In the genomic region with DNA sequence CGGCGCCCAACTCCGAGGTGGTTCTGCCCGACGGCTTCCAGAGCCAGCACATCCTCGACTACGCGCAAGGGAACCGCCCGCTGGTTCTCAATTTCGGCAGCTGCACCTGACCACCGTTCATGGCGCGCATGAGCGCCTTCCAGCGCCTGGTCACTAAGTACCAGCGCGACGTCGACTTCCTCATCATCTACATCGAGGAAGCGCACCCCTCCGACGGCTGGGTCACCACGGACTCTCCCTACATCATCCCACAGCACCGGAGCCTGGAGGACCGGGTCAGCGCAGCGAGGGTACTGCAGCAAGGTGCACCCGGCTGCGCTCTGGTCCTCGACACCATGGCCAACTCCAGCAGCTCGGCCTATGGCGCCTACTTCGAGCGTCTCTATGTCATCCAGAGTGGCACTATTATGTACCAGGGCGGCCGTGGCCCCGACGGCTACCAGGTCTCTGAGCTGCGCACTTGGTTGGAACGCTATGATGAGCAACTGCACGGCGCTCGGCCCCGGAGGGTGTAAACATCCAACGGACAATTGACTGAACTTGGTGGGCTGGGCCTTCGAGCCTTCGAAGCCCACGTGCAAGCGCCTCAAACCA, we compare ENCODE assay signal across 30 cellular contexts. TPM values are rescaled to one million over a fixed set of nuclear protein-coding genes. Genes with fewer than 3 reads are reported as not detected.
DNase-seq lines count a peak whose midpoint lies in the region; ATAC-seq and TF ChIP-seq lines count a peak whose summit lies in the region.
"Had no signal": no experiment of that assay in that cellular context is flagged by ENCODE, and none has a peak within 500 bp of the region (broad histone marks: within the 10 kb centered on the region; RNA-seq: fewer than 3 reads in every experiment).

No MANE protein-coding gene starts in this region.

- no peaks in the 10 kb centered on the region for H3K36me3 Mint-ChIP-seq in activated naive CD8-positive, alpha-beta T cell
- peaks cover 7% of the 10 kb centered on the region for H3K36me3 Mint-ChIP-seq in activated naive CD8-positive, alpha-beta T cell treated with anti-CD3 and anti-CD28 coated beads for 36 hours
- peaks cover 6% of the 10 kb centered on the region for H3K36me3 Mint-ChIP-seq in endodermal cell (ENCODE audit: low read depth)
- no peaks in the 10 kb centered on the region for H3K36me3 Mint-ChIP-seq in nephron (ENCODE audit: low read depth)
- H3K36me3 Mint-ChIP-seq in type B pancreatic cell = no peaks in the 10 kb centered on the region

- no peak overlapping the region for H3K9ac ChIP-seq in endodermal cell (ENCODE audit: extremely low read depth, low read length, poor library complexity, severe bottlenecking)

- H3K9me3 Mint-ChIP-seq in activated naive CD8-positive, alpha-beta T cell (ENCODE audit: low read depth) = no peaks in the 10 kb centered on the region
- peaks cover 4% of the 10 kb centered on the region for H3K9me3 Mint-ChIP-seq in activated naive CD8-positive, alpha-beta T cell treated with anti-CD3 and anti-CD28 coated beads for 36 hours
- H3K9me3 Mint-ChIP-seq in endodermal cell = peaks cover 14% of the 10 kb centered on the region
- peaks cover 3% of the 10 kb centered on the region for H3K9me3 Mint-ChIP-seq in nephron
- H3K9me3 Mint-ChIP-seq in type B pancreatic cell = no peaks in the 10 kb centered on the region

- no peaks in the 10 kb centered on the region for H3K9me3 ChIP-seq in endodermal cell (ENCODE audit: control insufficient read depth, low read length)
- H3K9me3 ChIP-seq: ascending aorta had no signal

- TF ChIP-seq CTCF in endodermal cell (conservative IDR thresholded peaks at IDR 0.05) (no peak), nephron (IDR thresholded peaks at IDR 0.05; ENCODE audit: unreplicated experiment in 3 of 3) (no peak), type B pancreatic cell (conservative IDR thresholded peaks at IDR 0.05) (no peak)

- DNase-seq in activated naive CD8-positive, alpha-beta T cell treated with anti-CD3 and anti-CD28 coated beads for 36 hours = no peak
- DNase-seq in endodermal cell (no peak), type B pancreatic cell (ENCODE audit: extremely low spot score, unreplicated experiment) (no peak), left lobe of liver (ENCODE audit: low spot score) (no peak), NCI-H524 treated with DMSO at 0.1 percent for 48 hours (lab: John Stamatoyannopoulos, UW) (no peak)
- DNase-seq: activated naive CD4-positive, alpha-beta T cell treated with Interleukin-2 at 50 U/mL for 16 hours; activated T-cell treated with anti-CD3 and anti-CD28 coated beads, Interleukin-2, amount 50 U/mL, for 48 hours; hypothalamus; Kasumi-1; left ventricle myocardium inferior; naive thymus-derived CD8-positive, alpha-beta T cell; NCI-H1436; NCI-H446 treated with DMSO at 0.1 percent for 48 hours; RPMI8226; stimulated activated CD4-positive, alpha-beta T cell treated with anti-CD3 and anti-CD28 coated beads, Interleukin-4, amount 100 ng/mL, for 4 hours; stimulated activated naive CD4-positive, alpha-beta T cell; T-helper 1 cell had no signal

- peak overlapping the region; percentile 86 for H3K4me3 ChIP-seq in endodermal cell (ENCODE audit: low read length)
- H3K4me3 ChIP-seq: left ventricle myocardium inferior had no signal

- WGBS in endodermal cell (ENCODE audit: insufficient coverage in 1 of 2, insufficient read length in 1 of 2), 2 experiments = 92 to 97% methylated on average over 36 to 51 of the region's 51 CpGs

- no peak for ATAC-seq in HG02840 (IDR thresholded peaks at IDR 0.05; ENCODE audit: low FRiP score, unreplicated experiment)
- ATAC-seq in left lobe of liver = no peak
- ATAC-seq: activated CD4-positive, CD25-positive, alpha-beta regulatory T cell treated with anti-CD3 and anti-CD28 coated beads, Interleukin-2, amount 50 U/mL, for 24 hours; HepG2 had no signal

- H3K36me3 ChIP-seq in endodermal cell (ENCODE audit: control insufficient read depth, insufficient read depth, low read length) = peaks cover 7% of the 10 kb centered on the region
- H3K36me3 ChIP-seq: ascending aorta, left ventricle myocardium inferior had no signal

- peaks cover 18% of the 10 kb centered on the region for H3K4me1 Mint-ChIP-seq in activated naive CD8-positive, alpha-beta T cell (ENCODE audit: low read depth)
- H3K4me1 Mint-ChIP-seq in activated naive CD8-positive, alpha-beta T cell treated with anti-CD3 and anti-CD28 coated beads for 36 hours = peaks cover 9% of the 10 kb centered on the region
- peaks cover 17% of the 10 kb centered on the region for H3K4me1 Mint-ChIP-seq in endodermal cell
- peaks cover 25% of the 10 kb centered on the region for H3K4me1 Mint-ChIP-seq in nephron
- peaks cover 15% of the 10 kb centered on the region for H3K4me1 Mint-ChIP-seq in type B pancreatic cell (ENCODE audit: unreplicated experiment)

- peak overlapping the region; percentile 20 for H3K4me3 Mint-ChIP-seq in activated naive CD8-positive, alpha-beta T cell
- H3K4me3 Mint-ChIP-seq in activated naive CD8-positive, alpha-beta T cell treated with anti-CD3 and anti-CD28 coated beads for 36 hours = no peak overlapping the region
- H3K4me3 Mint-ChIP-seq in endodermal cell (peak overlapping the region; percentile 63), nephron (peak overlapping the region; percentile 66 to 77 (median 76)), type B pancreatic cell (peak overlapping the region; percentile 84)

- H3K27me3 ChIP-seq in endodermal cell (ENCODE audit: control insufficient read depth, insufficient read depth, low read length, poor library complexity, severe bottlenecking) = peaks cover 66% of the 10 kb centered on the region

- H3K4me1 ChIP-seq in endodermal cell (ENCODE audit: control insufficient read depth, insufficient read depth, low read length) = peaks cover 2% of the 10 kb centered on the region
- H3K4me1 ChIP-seq: ascending aorta had no signal

- H3K27ac ChIP-seq in endodermal cell (ENCODE audit: low read depth, low read length) = no peak overlapping the region
- H3K27ac ChIP-seq: ascending aorta, C4-2B, HL-60, left ventricle myocardium inferior had no signal

- H3K27ac Mint-ChIP-seq in activated naive CD8-positive, alpha-beta T cell = no peak overlapping the region
- H3K27ac Mint-ChIP-seq in activated naive CD8-positive, alpha-beta T cell treated with anti-CD3 and anti-CD28 coated beads for 36 hours = no peak overlapping the region
- H3K27ac Mint-ChIP-seq in endodermal cell = no peak overlapping the region
- no peak overlapping the region for H3K27ac Mint-ChIP-seq in nephron
- no peak overlapping the region for H3K27ac Mint-ChIP-seq in type B pancreatic cell

- H3K27me3 Mint-ChIP-seq in activated naive CD8-positive, alpha-beta T cell = peaks cover 43% of the 10 kb centered on the region
- peaks cover 78% of the 10 kb centered on the region for H3K27me3 Mint-ChIP-seq in activated naive CD8-positive, alpha-beta T cell treated with anti-CD3 and anti-CD28 coated beads for 36 hours
- H3K27me3 Mint-ChIP-seq in endodermal cell (ENCODE audit: insufficient read depth) = peaks cover 86% of the 10 kb centered on the region
- peaks cover 85% of the 10 kb centered on the region for H3K27me3 Mint-ChIP-seq in nephron (ENCODE audit: low read depth)
- H3K27me3 Mint-ChIP-seq in type B pancreatic cell = peaks cover 74% of the 10 kb centered on the region

RNA-seq across cellular contexts. Expression of a gene that starts 0.7 kb away (rescaled TPM):
- not detected for total RNA-seq in activated naive CD8-positive, alpha-beta T cell treated with anti-CD3 and anti-CD28 coated beads for 36 hours
- total RNA-seq in endodermal cell (10 to 100 TPM; 24.2 to 60.5 TPM), type B pancreatic cell (ENCODE audit: low replicate concordance) (4.9 and 16.1 TPM in 2 replicates), left lobe of liver (0.13 TPM)
- polyA plus RNA-seq in endodermal cell (2013, experiment 1 of 2) = 27.3 TPM
- polyA plus RNA-seq in endodermal cell (2013, experiment 2 of 2) = 37.6 TPM
- total RNA-seq: ascending aorta; dermis microvascular lymphatic vessel endothelial cell; HepG2; left ventricle myocardium inferior; naive thymus-derived CD8-positive, alpha-beta T cell; pulmonary artery endothelial cell; SK-MEL-5 had no signal
- polyA plus RNA-seq: AG04450; fibroblast of lung; HepG2; naive thymus-derived CD8-positive, alpha-beta T cell had no signal
